1 cellular context compared by ENCODE assay signal in the genomic region with DNA sequence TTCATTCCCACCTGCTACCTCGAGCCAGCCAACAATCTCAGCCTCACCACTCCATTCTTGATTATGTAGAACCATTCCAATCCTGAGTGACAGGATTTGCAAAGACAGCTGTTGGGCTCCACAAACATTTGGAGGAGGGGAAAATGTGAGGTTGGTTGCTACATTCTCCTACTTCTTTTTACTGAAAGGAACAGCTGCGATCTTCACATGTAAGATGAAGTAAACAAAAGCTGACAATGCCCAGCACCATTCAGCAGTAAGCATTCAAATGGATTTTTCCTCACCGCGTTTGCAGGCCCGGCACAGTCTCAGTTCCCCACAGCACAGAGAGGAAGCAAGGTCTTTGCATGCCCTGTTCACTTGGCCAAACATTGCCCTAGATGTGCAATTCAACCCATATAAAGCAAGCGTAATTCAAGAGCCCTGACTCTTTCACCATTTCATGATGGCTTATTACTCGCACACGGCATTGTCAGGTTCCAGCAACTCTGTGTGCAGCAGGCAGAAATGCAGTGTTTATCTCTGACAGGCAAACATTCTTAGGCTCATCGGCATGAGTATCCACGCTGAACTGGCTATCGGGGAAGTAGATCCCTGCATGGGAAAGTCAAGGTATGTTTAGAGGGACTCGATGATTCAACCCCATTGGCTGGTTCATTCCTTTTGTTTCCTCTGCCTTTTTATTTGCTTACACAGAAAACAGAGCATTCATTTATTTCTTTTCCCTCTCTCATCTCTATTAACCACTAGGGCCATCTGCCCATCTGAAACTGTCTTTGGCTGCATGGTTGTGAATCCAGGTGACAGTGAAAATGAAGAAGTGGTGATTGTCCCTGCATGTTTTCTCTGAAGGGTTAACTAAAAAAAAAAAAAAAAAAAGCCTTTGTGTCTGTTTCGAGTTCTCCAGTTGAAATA.
A peak's percentile ranks its signal among the peaks of the same experiment; 100 is the strongest.
TF ChIP-seq lines count a peak whose summit lies in the region.

No MANE protein-coding gene starts in this region.

TF ChIP-seq in GM12878, 131 proteins besides CTCF, POLR2A, EP300 and RAD21 (continued from another document):
- TF ChIP-seq CBX5 (IDR thresholded peaks at IDR 0.05; ENCODE audit: low read depth): no peak
- peak; percentile 4; the same call in 1 of the 2 replicates for TF ChIP-seq TBL1XR1 (IDR thresholded peaks at IDR 0.05; ENCODE audit: low read depth, low read length)
- no peak for TF ChIP-seq KDM1A (IDR thresholded peaks at IDR 0.05; ENCODE audit: borderline replicate concordance)
- TF ChIP-seq TCF3 (IDR thresholded peaks at IDR 0.05; ENCODE audit: borderline replicate concordance, insufficient read depth, low read depth, low read length): peak; percentile 74; the same call in 1 of the 2 replicates
- no peak for TF ChIP-seq RELA (IDR thresholded peaks at IDR 0.05; ENCODE audit: borderline replicate concordance, partially characterized antibody)
- no peak for TF ChIP-seq STAT1 (conservative IDR thresholded peaks at IDR 0.05)
- TF ChIP-seq, protein P1, sequence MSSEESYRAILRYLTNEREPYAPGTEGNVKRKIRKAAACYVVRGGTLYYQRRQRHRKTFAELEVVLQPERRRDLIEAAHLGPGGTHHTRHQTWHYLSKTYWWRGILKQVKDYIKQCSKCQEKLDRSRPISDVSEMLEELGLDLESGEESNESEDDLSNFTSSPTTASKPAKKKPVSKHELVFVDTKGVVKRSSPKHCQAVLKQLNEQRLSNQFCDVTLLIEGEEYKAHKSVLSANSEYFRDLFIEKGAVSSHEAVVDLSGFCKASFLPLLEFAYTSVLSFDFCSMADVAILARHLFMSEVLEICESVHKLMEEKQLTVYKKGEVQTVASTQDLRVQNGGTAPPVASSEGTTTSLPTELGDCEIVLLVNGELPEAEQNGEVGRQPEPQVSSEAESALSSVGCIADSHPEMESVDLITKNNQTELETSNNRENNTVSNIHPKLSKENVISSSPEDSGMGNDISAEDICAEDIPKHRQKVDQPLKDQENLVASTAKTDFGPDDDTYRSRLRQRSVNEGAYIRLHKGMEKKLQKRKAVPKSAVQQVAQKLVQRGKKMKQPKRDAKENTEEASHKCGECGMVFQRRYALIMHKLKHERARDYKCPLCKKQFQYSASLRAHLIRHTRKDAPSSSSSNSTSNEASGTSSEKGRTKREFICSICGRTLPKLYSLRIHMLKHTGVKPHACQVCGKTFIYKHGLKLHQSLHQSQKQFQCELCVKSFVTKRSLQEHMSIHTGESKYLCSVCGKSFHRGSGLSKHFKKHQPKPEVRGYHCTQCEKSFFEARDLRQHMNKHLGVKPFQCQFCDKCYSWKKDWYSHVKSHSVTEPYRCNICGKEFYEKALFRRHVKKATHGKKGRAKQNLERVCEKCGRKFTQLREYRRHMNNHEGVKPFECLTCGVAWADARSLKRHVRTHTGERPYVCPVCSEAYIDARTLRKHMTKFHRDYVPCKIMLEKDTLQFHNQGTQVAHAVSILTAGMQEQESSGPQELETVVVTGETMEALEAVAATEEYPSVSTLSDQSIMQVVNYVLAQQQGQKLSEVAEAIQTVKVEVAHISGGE (CRISPR knock-in tag; IDR thresholded peaks at IDR 0.05): peak; percentile 18; the same call in 1 of the 2 replicates
- no peak; the same call in none of the 2 replicates for TF ChIP-seq MTA2 (IDR thresholded peaks at IDR 0.05; ENCODE audit: low read depth)
- TF ChIP-seq, protein P2, sequence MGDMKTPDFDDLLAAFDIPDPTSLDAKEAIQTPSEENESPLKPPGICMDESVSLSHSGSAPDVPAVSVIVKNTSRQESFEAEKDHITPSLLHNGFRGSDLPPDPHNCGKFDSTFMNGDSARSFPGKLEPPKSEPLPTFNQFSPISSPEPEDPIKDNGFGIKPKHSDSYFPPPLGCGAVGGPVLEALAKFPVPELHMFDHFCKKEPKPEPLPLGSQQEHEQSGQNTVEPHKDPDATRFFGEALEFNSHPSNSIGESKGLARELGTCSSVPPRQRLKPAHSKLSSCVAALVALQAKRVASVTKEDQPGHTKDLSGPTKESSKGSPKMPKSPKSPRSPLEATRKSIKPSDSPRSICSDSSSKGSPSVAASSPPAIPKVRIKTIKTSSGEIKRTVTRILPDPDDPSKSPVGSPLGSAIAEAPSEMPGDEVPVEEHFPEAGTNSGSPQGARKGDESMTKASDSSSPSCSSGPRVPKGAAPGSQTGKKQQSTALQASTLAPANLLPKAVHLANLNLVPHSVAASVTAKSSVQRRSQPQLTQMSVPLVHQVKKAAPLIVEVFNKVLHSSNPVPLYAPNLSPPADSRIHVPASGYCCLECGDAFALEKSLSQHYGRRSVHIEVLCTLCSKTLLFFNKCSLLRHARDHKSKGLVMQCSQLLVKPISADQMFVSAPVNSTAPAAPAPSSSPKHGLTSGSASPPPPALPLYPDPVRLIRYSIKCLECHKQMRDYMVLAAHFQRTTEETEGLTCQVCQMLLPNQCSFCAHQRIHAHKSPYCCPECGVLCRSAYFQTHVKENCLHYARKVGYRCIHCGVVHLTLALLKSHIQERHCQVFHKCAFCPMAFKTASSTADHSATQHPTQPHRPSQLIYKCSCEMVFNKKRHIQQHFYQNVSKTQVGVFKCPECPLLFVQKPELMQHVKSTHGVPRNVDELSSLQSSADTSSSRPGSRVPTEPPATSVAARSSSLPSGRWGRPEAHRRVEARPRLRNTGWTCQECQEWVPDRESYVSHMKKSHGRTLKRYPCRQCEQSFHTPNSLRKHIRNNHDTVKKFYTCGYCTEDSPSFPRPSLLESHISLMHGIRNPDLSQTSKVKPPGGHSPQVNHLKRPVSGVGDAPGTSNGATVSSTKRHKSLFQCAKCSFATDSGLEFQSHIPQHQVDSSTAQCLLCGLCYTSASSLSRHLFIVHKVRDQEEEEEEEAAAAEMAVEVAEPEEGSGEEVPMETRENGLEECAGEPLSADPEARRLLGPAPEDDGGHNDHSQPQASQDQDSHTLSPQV (IDR thresholded peaks at IDR 0.05): no peak
- TF ChIP-seq SMC3 (IDR thresholded peaks at IDR 0.05; ENCODE audit: borderline replicate concordance, low read length): no peak
- peak; percentile 90 for TF ChIP-seq SMAD5 (IDR thresholded peaks at IDR 0.05; ENCODE audit: low read depth)
- TF ChIP-seq CBX3 (IDR thresholded peaks at IDR 0.05; ENCODE audit: borderline replicate concordance, low read depth): no peak
- peak; percentile 89; the same call in 1 of the 2 replicates for TF ChIP-seq NFIC (IDR thresholded peaks at IDR 0.05; ENCODE audit: low read depth, low read length)
- TF ChIP-seq TARDBP (IDR thresholded peaks at IDR 0.05; ENCODE audit: borderline replicate concordance): no peak
- no peak for TF ChIP-seq ASH2L (IDR thresholded peaks at IDR 0.05; ENCODE audit: borderline replicate concordance, low read depth)
- 0 out of 2 replicates have a peak, but pooled peaks have one; percentile 25 for TF ChIP-seq LARP7 (IDR thresholded peaks at IDR 0.05)
- TF ChIP-seq EGR1 (IDR thresholded peaks at IDR 0.05; ENCODE audit: borderline replicate concordance in 1 of 2, low read depth in 2 of 2, low read length in 2 of 2): no peak
- TF ChIP-seq STAT3 (IDR thresholded peaks at IDR 0.05; ENCODE audit: low read depth, low read length): 0 out of 2 replicates have a peak, but pooled peaks have one; percentile 70
- no peak for TF ChIP-seq EZH2 (IDR thresholded peaks at IDR 0.05; ENCODE audit: borderline replicate concordance, control insufficient read depth, low read depth, low read length)
- TF ChIP-seq HDAC6 (IDR thresholded peaks at IDR 0.05; ENCODE audit: unreplicated experiment): no peak
- peak; percentile 84 for TF ChIP-seq POU2F2 (IDR thresholded peaks at IDR 0.05; ENCODE audit: borderline replicate concordance, low read depth, low read length)
- TF ChIP-seq RBBP5 (conservative IDR thresholded peaks at IDR 0.05): no peak
- no peak for TF ChIP-seq NR2C2 (IDR thresholded peaks at IDR 0.05; ENCODE audit: borderline replicate concordance, control insufficient read depth, insufficient read length, low read depth)
- TF ChIP-seq MTA3 (IDR thresholded peaks at IDR 0.05; ENCODE audit: borderline replicate concordance, low read length): peak; percentile 76
- TF ChIP-seq MXI1 (IDR thresholded peaks at IDR 0.05; ENCODE audit: low read depth, low read length): peak; percentile 53
- TF ChIP-seq SRF (IDR thresholded peaks at IDR 0.05; ENCODE audit: low read depth in 2 of 2, low read length in 2 of 2): 0 out of 4 replicates have a peak, but pooled peaks of 1 of the 2 experiments have one; percentile 8
- no peak for TF ChIP-seq MEF2B (IDR thresholded peaks at IDR 0.05; ENCODE audit: partially characterized antibody, poor library complexity, severe bottlenecking)
- TF ChIP-seq FOS (IDR thresholded peaks at IDR 0.05; ENCODE audit: borderline replicate concordance, extremely low read depth, insufficient read length): no peak
- peak; percentile 45; the same call in 1 of the 2 replicates for TF ChIP-seq GATAD2B (conservative IDR thresholded peaks at IDR 0.05; ENCODE audit: low read depth)
- peak; percentile 52; the same call in 1 of the 2 replicates for TF ChIP-seq IRF4 (IDR thresholded peaks at IDR 0.05; ENCODE audit: low read depth, low read length)
- TF ChIP-seq CHD4 (IDR thresholded peaks at IDR 0.05): no peak
TF ChIP-seq in GM12878: peak in this region for 52.
